Comparison of ENCODE assay signal across 15 cellular contexts in genomic region chr9:114237781-114238180, GRCh38.
DNase-seq lines count a peak whose midpoint lies in the region; ATAC-seq and TF ChIP-seq lines count a peak whose summit lies in the region.
"Had no signal": no experiment of that assay in that cellular context is flagged by ENCODE, and none has a peak within 500 bp of the region (broad histone marks: within the 10 kb centered on the region; RNA-seq: fewer than 3 reads in every experiment).

No MANE protein-coding gene starts in this region.

- peak overlapping the region; percentile 36 for H3K27ac Mint-ChIP-seq in nephron progenitor cell
- H3K27ac Mint-ChIP-seq: CD4-positive, CD25-positive, alpha-beta regulatory T cell; HFFc6 had no signal

- TF ChIP-seq CTCF in right atrium auricular region (IDR thresholded peaks at IDR 0.05) (no peak), ascending aorta (IDR thresholded peaks at IDR 0.05) (no peak), nephron progenitor cell (IDR thresholded peaks at IDR 0.05) (no peak)

- H3K4me1 ChIP-seq in right atrium auricular region (peaks cover 0 to 33% of the 10 kb centered on the region in 2 donors), ascending aorta (peaks cover 11 to 43% of the 10 kb centered on the region in 2 donors)
- H3K4me1 ChIP-seq: HAP-1 had no signal

- DNase-seq in Right ventricle myocardium inferior (ENCODE audit: missing footprints) (peak; percentile 32), right atrium auricular region (ENCODE audit: low spot score) (no peak), AG08395 (ENCODE audit: low spot score) (peak; percentile 67), ascending aorta (ENCODE audit: low spot score in 2 of 2) (no peak), nephron progenitor cell (no peak), HCEC 1CT (no peak), COLO668 (lab: John Stamatoyannopoulos, UW; ENCODE audit: unreplicated experiment) (no peak)
- DNase-seq: CD4-positive, CD25-positive, alpha-beta regulatory T cell; DMS79; EL; HFFc6 had no signal

- H3K4me3 Mint-ChIP-seq in nephron progenitor cell: no peak overlapping the region
- H3K4me3 Mint-ChIP-seq: CD4-positive, CD25-positive, alpha-beta regulatory T cell; HFFc6 had no signal

- H3K36me3 ChIP-seq in right atrium auricular region (no peaks in the 10 kb centered on the region), ascending aorta (no peaks in the 10 kb centered on the region)

- no peak for ATAC-seq in Right ventricle myocardium inferior
- ATAC-seq in GM21515 (IDR thresholded peaks at IDR 0.05; ENCODE audit: unreplicated experiment): no peak

- no peaks in the 10 kb centered on the region for H3K9me3 Mint-ChIP-seq in nephron progenitor cell
- H3K9me3 Mint-ChIP-seq: CD4-positive, CD25-positive, alpha-beta regulatory T cell; HFFc6 had no signal

- no peaks in the 10 kb centered on the region for H3K9me3 ChIP-seq in right atrium auricular region
- H3K9me3 ChIP-seq in ascending aorta: no peaks in the 10 kb centered on the region
- H3K9me3 ChIP-seq: BLaER1 treated with 17β-estradiol and CSF1 and Interleukin-3, amounts not matched to agents 10 nM and 100 nM; HAP-1 had no signal

- H3K4me3 ChIP-seq in right atrium auricular region: no peak overlapping the region
- H3K4me3 ChIP-seq in ascending aorta: no peak overlapping the region
- H3K4me3 ChIP-seq: BLaER1 treated with 17β-estradiol and CSF1 and Interleukin-3, amounts not matched to agents 10 nM and 100 nM; HAP-1 had no signal

- peak overlapping the region in 1 of 2 donors; percentile 37 for H3K27ac ChIP-seq in right atrium auricular region
- peak overlapping the region; percentile 35 to 70 for H3K27ac ChIP-seq in ascending aorta
- H3K27ac ChIP-seq: 22Rv1; BLaER1 treated with 17β-estradiol and CSF1 and Interleukin-3, amounts not matched to agents 10 nM and 100 nM had no signal

- H3K27me3 Mint-ChIP-seq in nephron progenitor cell (ENCODE audit: low read depth, poor library complexity): peaks cover 4% of the 10 kb centered on the region

- H3K4me1 Mint-ChIP-seq in nephron progenitor cell: peaks cover 45% of the 10 kb centered on the region

- H3K36me3 Mint-ChIP-seq in nephron progenitor cell (ENCODE audit: low read depth): peaks cover 8% of the 10 kb centered on the region
- H3K36me3 Mint-ChIP-seq: CD4-positive, CD25-positive, alpha-beta regulatory T cell had no signal

- intact Hi-C loops in Right ventricle myocardium inferior (cut with DNase I) (loop anchor here (2.0 kb wide), 1 partner anchor 81 kb away; no protein-coding TSS in a partner anchor), ascending aorta (cut with DNase I) (loop anchor here (2.0 kb wide), 2 partner anchors 23 to 59 kb away; no protein-coding TSS in a partner anchor)

- H3K27me3 ChIP-seq in right atrium auricular region (no peaks in the 10 kb centered on the region), ascending aorta (no peaks in the 10 kb centered on the region)
- H3K27me3 ChIP-seq: BLaER1 treated with 17β-estradiol and CSF1 and Interleukin-3, amounts not matched to agents 10 nM and 100 nM had no signal

Comparison
In these comparisons a context has a peak if more than half of its experiments do, and no peak if none do; other contexts are left out.
1. DNase-seq: peak in Right ventricle myocardium inferior (single experiment) and AG08395 (single experiment); none in right atrium auricular region (single experiment), ascending aorta (0 of 2), nephron progenitor cell (single experiment), HCEC 1CT (single experiment) and COLO668 (single experiment).